In the genomic region with DNA sequence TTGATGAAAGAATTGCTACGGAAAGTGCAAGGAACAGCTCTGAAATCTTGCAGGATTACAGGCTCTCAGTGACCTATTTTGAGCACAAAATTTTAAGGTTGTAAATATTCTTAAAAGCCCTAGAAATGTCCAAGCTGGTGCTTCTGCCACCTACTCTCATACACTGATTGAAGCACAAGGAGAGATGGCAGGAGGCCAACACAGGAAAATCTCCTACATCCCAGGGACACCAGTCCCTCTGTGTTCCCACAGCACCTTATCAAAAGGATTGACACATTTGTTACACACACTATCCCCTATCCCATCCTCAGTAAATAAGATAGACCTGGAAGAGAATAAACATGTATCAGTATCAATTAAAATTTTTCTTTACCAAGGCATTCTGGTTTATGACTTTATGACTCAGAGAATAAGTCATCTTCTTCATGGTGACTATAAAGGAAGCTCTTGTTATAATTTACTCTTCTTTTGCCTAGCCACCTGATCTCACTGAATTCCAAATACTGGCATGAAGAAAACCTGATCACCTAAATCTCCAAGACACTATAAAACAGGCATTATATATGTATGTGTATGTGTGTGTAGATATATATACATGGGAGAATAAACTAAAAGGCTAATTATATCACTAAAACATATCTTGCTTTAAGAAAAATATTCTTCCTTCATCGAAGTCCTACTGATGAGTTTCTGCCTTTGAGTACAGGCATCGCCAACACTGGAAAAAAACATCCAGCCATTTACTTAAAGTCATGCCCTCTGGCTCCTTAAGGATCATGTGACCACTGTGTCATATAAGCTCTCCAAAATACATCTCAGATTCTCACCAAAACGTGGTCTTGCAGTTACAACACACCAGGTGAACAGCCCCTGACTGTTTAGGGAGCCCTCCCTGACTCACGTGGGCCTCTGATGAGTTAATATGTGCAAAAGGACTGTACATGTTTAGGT, we compare ENCODE assay signal across 1 cellular context.
TF ChIP-seq lines count a peak whose summit lies in the region.

No MANE protein-coding gene starts in this region.

TF ChIP-seq in GM12878, 131 proteins besides CTCF, POLR2A, EP300 and RAD21 (continued from another document):
- TF ChIP-seq MYB (IDR thresholded peaks at IDR 0.05; ENCODE audit: borderline replicate concordance, low read depth, low read length) (no peak), ASH2L (IDR thresholded peaks at IDR 0.05; ENCODE audit: borderline replicate concordance, low read depth) (no peak), PAX8 (IDR thresholded peaks at IDR 0.05) (no peak), KAT2A (conservative IDR thresholded peaks at IDR 0.05; ENCODE audit: control insufficient read depth, low read depth, low read length) (no peak), PAX5 (IDR thresholded peaks at IDR 0.05; ENCODE audit: borderline replicate concordance, low read depth, low read length) (no peak), FOXM1 (IDR thresholded peaks at IDR 0.05; ENCODE audit: low read depth, low read length) (no peak), USF1 (IDR thresholded peaks at IDR 0.05; ENCODE audit: borderline replicate concordance, extremely low read length, insufficient read depth, low read depth, low read length) (no peak), STAT3 (IDR thresholded peaks at IDR 0.05; ENCODE audit: low read depth, low read length) (no peak), BCLAF1 (IDR thresholded peaks at IDR 0.05) (no peak), RAD51 (IDR thresholded peaks at IDR 0.05) (no peak), DPF2 (IDR thresholded peaks at IDR 0.05) (no peak)
